1 cellular context compared by ENCODE assay signal in the genomic region with DNA sequence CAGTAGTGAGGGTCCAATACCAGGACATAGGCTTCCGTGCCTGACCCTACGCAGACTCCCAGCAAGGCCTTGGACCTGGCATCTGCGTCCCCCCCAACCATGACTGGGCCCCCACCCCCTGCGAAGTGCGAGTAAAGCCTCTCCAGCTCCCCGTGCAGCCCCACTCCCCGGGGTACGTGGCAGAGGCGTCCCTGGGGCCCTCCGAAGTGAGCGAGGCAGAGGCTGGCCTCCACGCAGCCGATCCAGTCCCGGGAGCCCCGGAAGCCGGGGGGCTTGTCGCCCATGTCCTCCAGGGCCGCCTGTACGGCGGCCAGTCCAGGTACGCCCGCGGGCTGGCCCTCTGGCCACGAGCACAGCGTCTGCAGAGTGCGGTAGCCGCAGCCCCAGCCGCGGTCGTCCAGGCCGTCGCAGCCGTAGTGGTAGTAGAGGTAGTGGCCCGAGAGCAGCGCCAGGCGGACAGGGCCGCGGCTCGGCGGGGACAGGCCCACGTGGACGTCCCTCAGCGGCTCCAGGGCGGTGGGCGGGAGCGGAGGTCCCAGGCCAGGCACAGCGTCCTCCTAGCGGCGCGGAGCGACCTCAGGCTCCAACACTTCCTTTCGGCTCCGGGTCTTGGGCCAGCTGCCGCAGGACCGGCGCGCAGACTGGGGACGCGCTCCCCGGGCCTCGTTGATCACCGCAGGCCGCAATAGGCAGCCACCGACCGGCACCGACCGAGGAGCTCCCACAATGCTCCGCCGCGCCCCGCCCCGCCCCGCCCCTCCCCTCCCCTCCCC.
TF ChIP-seq lines count a peak whose summit lies in the region.

A gene (minus strand): TSS at position 728 of the 773 bp plus-strand sequence. CDS start 444 bp downstream, at position 284.

TF ChIP-seq in WTC11, 78 proteins besides CTCF, POLR2A, EP300 and RAD21 (continued from another document):
- TF ChIP-seq, protein P1, sequence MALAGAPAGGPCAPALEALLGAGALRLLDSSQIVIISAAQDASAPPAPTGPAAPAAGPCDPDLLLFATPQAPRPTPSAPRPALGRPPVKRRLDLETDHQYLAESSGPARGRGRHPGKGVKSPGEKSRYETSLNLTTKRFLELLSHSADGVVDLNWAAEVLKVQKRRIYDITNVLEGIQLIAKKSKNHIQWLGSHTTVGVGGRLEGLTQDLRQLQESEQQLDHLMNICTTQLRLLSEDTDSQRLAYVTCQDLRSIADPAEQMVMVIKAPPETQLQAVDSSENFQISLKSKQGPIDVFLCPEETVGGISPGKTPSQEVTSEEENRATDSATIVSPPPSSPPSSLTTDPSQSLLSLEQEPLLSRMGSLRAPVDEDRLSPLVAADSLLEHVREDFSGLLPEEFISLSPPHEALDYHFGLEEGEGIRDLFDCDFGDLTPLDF (CRISPR knock-in tag; IDR thresholded peaks at IDR 0.05): no peak
- TF ChIP-seq, protein P2, sequence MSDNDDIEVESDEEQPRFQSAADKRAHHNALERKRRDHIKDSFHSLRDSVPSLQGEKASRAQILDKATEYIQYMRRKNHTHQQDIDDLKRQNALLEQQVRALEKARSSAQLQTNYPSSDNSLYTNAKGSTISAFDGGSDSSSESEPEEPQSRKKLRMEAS (CRISPR knock-in tag; IDR thresholded peaks at IDR 0.05): peak; percentile 89; the same call in 1 of the 2 replicates
- peak; percentile 68 for TF ChIP-seq MYBL2 (CRISPR knock-in tag; IDR thresholded peaks at IDR 0.05)
TF ChIP-seq in WTC11: peak in this region for 33.
